19 cellular contexts compared by ENCODE assay signal in genomic region chr11:130675917-130676316, GRCh38.
DNase-seq lines count a peak whose midpoint lies in the region; ATAC-seq, FAIRE-seq and TF ChIP-seq lines count a peak whose summit lies in the region.
"Had no signal": no experiment of that assay in that cellular context is flagged by ENCODE, and none has a peak within 500 bp of the region (broad histone marks: within the 10 kb centered on the region; RNA-seq: fewer than 3 reads in every experiment).

No MANE protein-coding gene starts in this region.

- H3K4me3 ChIP-seq in right cardiac atrium (ENCODE audit: low read length) (no peak overlapping the region), sigmoid colon (no peak overlapping the region)
- H3K4me3 ChIP-seq: suprapubic skin had no signal

- H3K27me3 ChIP-seq in right cardiac atrium (ENCODE audit: control insufficient read depth, insufficient read depth) (no peaks in the 10 kb centered on the region), sigmoid colon (no peaks in the 10 kb centered on the region)
- H3K27me3 ChIP-seq: suprapubic skin had no signal

- H3K36me3 Mint-ChIP-seq in activated naive CD4-positive, alpha-beta T cell treated with anti-CD3 and anti-CD28 coated beads for 36 hours (ENCODE audit: low read depth), result peaks cover 2% of the 10 kb centered on the region
- no peaks in the 10 kb centered on the region for H3K36me3 Mint-ChIP-seq in activated CD8-positive, alpha-beta T cell treated with anti-CD3 and anti-CD28 coated beads, Interleukin-2, amount 10 ng/mL, durations not matched to agents 7 days and 5 days (ENCODE audit: low read depth)
- H3K36me3 Mint-ChIP-seq: activated naive CD8-positive, alpha-beta T cell treated with anti-CD3 and anti-CD28 coated beads, Interleukin-2, amount 10 ng/mL, durations not matched to agents 7 days and 5 days had no signal

- TF ChIP-seq CTCF in sigmoid colon (IDR thresholded peaks at IDR 0.05) (no peak), GM13976 (IDR thresholded peaks at IDR 0.05; ENCODE audit: borderline replicate concordance, control extremely low read depth, extremely low read depth, insufficient read depth, missing control alignments) (no peak)

- no peaks in the 10 kb centered on the region for H3K4me1 Mint-ChIP-seq in activated naive CD4-positive, alpha-beta T cell treated with anti-CD3 and anti-CD28 coated beads for 36 hours (ENCODE audit: low read depth)
- no peaks in the 10 kb centered on the region for H3K4me1 Mint-ChIP-seq in activated CD8-positive, alpha-beta T cell treated with anti-CD3 and anti-CD28 coated beads, Interleukin-2, amount 10 ng/mL, durations not matched to agents 7 days and 5 days (ENCODE audit: low read depth)
- H3K4me1 Mint-ChIP-seq: activated naive CD8-positive, alpha-beta T cell treated with anti-CD3 and anti-CD28 coated beads, Interleukin-2, amount 10 ng/mL, durations not matched to agents 7 days and 5 days had no signal

- H3K9me3 Mint-ChIP-seq in activated naive CD4-positive, alpha-beta T cell treated with anti-CD3 and anti-CD28 coated beads for 36 hours, result peaks cover 21% of the 10 kb centered on the region
- H3K9me3 Mint-ChIP-seq in activated CD8-positive, alpha-beta T cell treated with anti-CD3 and anti-CD28 coated beads, Interleukin-2, amount 10 ng/mL, durations not matched to agents 7 days and 5 days (ENCODE audit: insufficient read depth), result peaks cover 5% of the 10 kb centered on the region

- DNase-seq in Right ventricle myocardium inferior (ENCODE audit: missing footprints) (no peak), cardiac septum (ENCODE audit: low spot score) (no peak), right cardiac atrium (no peak), sigmoid colon (no peak), RCC 7860 (ENCODE audit: low spot score) (no peak), GM13976 (ENCODE audit: low spot score) (no peak)
- no peak for DNase-seq in activated naive CD4-positive, alpha-beta T cell treated with anti-CD3 and anti-CD28 coated beads for 36 hours
- DNase-seq in activated CD8-positive, alpha-beta T cell treated with anti-CD3 and anti-CD28 coated beads, Interleukin-2, amount 10 ng/mL, durations not matched to agents 7 days and 5 days, result no peak
- DNase-seq: 8988T; activated naive CD8-positive, alpha-beta T cell treated with anti-CD3 and anti-CD28 coated beads, Interleukin-2, amount 10 ng/mL, durations not matched to agents 7 days and 5 days; activated T-cell treated with anti-CD3 and anti-CD28 coated beads, Interleukin-2, amount 50 U/mL, for 48 hours; CD4-positive, alpha-beta T cell; DMS79 treated with DMSO at 0.1 percent for 48 hours; NCI-H1436 treated with DMSO at 0.1 percent for 48 hours; NCI-H446; stimulated activated CD4-positive, alpha-beta T cell treated with anti-CD3 and anti-CD28 coated beads, Interleukin-2, amount 100 ng/mL, for 24 hours had no signal

- no peak for FAIRE-seq in RCC 7860 (lab: Jason Lieb, UNC)
- FAIRE-seq: kidney had no signal

- intact Hi-C loops in Right ventricle myocardium inferior (cut with DNase I) (loop anchor here (1.0 to 5.0 kb wide), 6 partner anchors 22 to 223 kb away; no protein-coding TSS in a partner anchor), cardiac septum (cut with DNase I) (loop anchor here (5.0 kb wide), 1 partner anchor 199 kb away; no protein-coding TSS in a partner anchor), right cardiac atrium (cut with DNase I) (no loop called here), sigmoid colon (cut with DNase I) (loop anchor here (5.0 to 10.0 kb wide), 2 partner anchors 146 to 219 kb away; no protein-coding TSS in a partner anchor)
- intact Hi-C loops in activated naive CD4-positive, alpha-beta T cell treated with anti-CD3 and anti-CD28 coated beads for 36 hours (cut with micrococcal nuclease), result no loop called here

- peak overlapping the region; percentile 77 for H3K27ac ChIP-seq in right cardiac atrium (ENCODE audit: low read length)
- peak overlapping the region; percentile 72 to 87 (median 82) for H3K27ac ChIP-seq in sigmoid colon
- H3K27ac ChIP-seq: suprapubic skin had no signal

- no peak overlapping the region for H3K4me3 Mint-ChIP-seq in activated naive CD4-positive, alpha-beta T cell treated with anti-CD3 and anti-CD28 coated beads for 36 hours
- no peak overlapping the region for H3K4me3 Mint-ChIP-seq in activated CD8-positive, alpha-beta T cell treated with anti-CD3 and anti-CD28 coated beads, Interleukin-2, amount 10 ng/mL, durations not matched to agents 7 days and 5 days
- H3K4me3 Mint-ChIP-seq: activated naive CD8-positive, alpha-beta T cell treated with anti-CD3 and anti-CD28 coated beads, Interleukin-2, amount 10 ng/mL, durations not matched to agents 7 days and 5 days; CD4-positive, alpha-beta T cell had no signal

- H3K9me3 ChIP-seq in right cardiac atrium (ENCODE audit: control insufficient read depth, low read length), result no peaks in the 10 kb centered on the region
- H3K9me3 ChIP-seq in sigmoid colon, result peaks cover 0 to 14% (median 7%) of the 10 kb centered on the region in 4 donors

- 28% methylated on average over 1 of the region's 1 CpG for WGBS in right cardiac atrium
- WGBS in sigmoid colon, 2 donors, result 86 to 97% methylated on average over 1 of the region's 1 CpG

- no peak for TF ChIP-seq POLR2A in sigmoid colon (IDR thresholded peaks at IDR 0.05)

- no peak for TF ChIP-seq EP300 in sigmoid colon (IDR thresholded peaks at IDR 0.05)

- POLR2A ChIA-PET in activated CD8-positive, alpha-beta T cell treated with anti-CD3 and anti-CD28 coated beads, Interleukin-2, amount 10 ng/mL, durations not matched to agents 7 days and 5 days (lab: Charles Lee), result no interaction called here

- no peaks in the 10 kb centered on the region for H3K36me3 ChIP-seq in sigmoid colon
- H3K36me3 ChIP-seq: suprapubic skin had no signal

- in situ Hi-C loops in GM13976 (cut with MboI; ENCODE audit: low sequenced_read_pairs, unreplicated experiment), result no loop called here

- CTCF ChIA-PET in activated naive CD4-positive, alpha-beta T cell treated with anti-CD3 and anti-CD28 coated beads for 36 hours (lab: Charles Lee), result no interaction called here
- CTCF ChIA-PET in activated CD8-positive, alpha-beta T cell treated with anti-CD3 and anti-CD28 coated beads, Interleukin-2, amount 10 ng/mL, durations not matched to agents 7 days and 5 days (lab: Charles Lee), result no interaction called here

- H3K4me1 ChIP-seq in right cardiac atrium (ENCODE audit: control insufficient read depth, insufficient read depth, low read length) (peaks cover 4% of the 10 kb centered on the region), sigmoid colon (peaks cover 0 to 70% (median 67%) of the 10 kb centered on the region in 4 donors)

- ATAC-seq in Right ventricle myocardium inferior (peak; percentile 30), right cardiac atrium (peak in 1 of 2 donors; percentile 27)
- no peak for ATAC-seq in activated CD8-positive, alpha-beta T cell treated with anti-CD3 and anti-CD28 coated beads, Interleukin-2, amount 10 ng/mL, durations not matched to agents 7 days and 5 days
- ATAC-seq: SK-N-SH treated with all-trans-retinoic acid at 6 μM for 48 hours had no signal

- peaks cover 6% of the 10 kb centered on the region for H3K27me3 Mint-ChIP-seq in activated naive CD4-positive, alpha-beta T cell treated with anti-CD3 and anti-CD28 coated beads for 36 hours (ENCODE audit: low read depth)
- no peaks in the 10 kb centered on the region for H3K27me3 Mint-ChIP-seq in activated CD8-positive, alpha-beta T cell treated with anti-CD3 and anti-CD28 coated beads, Interleukin-2, amount 10 ng/mL, durations not matched to agents 7 days and 5 days (ENCODE audit: low read depth)
- H3K27me3 Mint-ChIP-seq: CD4-positive, alpha-beta T cell had no signal

- H3K27ac Mint-ChIP-seq in activated naive CD4-positive, alpha-beta T cell treated with anti-CD3 and anti-CD28 coated beads for 36 hours, result no peak overlapping the region
- H3K27ac Mint-ChIP-seq in activated CD8-positive, alpha-beta T cell treated with anti-CD3 and anti-CD28 coated beads, Interleukin-2, amount 10 ng/mL, durations not matched to agents 7 days and 5 days, result no peak overlapping the region
- H3K27ac Mint-ChIP-seq: activated naive CD8-positive, alpha-beta T cell treated with anti-CD3 and anti-CD28 coated beads, Interleukin-2, amount 10 ng/mL, durations not matched to agents 7 days and 5 days; CD4-positive, alpha-beta T cell had no signal

Comparison
In these comparisons a context has a peak if more than half of its experiments do, and no peak if none do; other contexts are left out.
1. intact Hi-C loops: an anchor here in Right ventricle myocardium inferior (1.0 to 5.0 kb wide), cardiac septum (5.0 kb wide) and sigmoid colon (5.0 to 10.0 kb wide); none called in right cardiac atrium and activated naive CD4-positive, alpha-beta T cell treated with anti-CD3 and anti-CD28 coated beads for 36 hours.